ENCODE assay signal across 8 cellular contexts in the genomic region with DNA sequence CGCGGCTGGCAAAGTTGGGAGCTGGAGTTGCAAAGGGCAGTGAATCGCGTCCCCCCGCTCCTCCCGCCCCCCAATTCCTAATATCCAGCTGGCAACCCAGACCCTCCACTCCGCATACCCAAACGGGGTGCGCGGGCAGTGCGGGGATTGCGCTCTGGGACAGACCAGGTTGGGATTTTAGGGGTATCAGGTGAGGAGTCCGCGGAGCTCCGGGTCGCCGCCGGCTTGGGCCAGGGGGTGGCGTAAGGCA. TPM values are rescaled to one million over a fixed set of nuclear protein-coding genes. Genes with fewer than 3 reads are reported as not detected.
DNase-seq lines count a peak whose midpoint lies in the region; ATAC-seq and TF ChIP-seq lines count a peak whose summit lies in the region.

No MANE protein-coding gene starts in this region.

- peak overlapping the region; percentile 99 for H3K27ac Mint-ChIP-seq in T-helper 17 cell

- H3K4me1 Mint-ChIP-seq in T-helper 17 cell, result peaks cover 55% of the 10 kb centered on the region

- peak overlapping the region; percentile 97 for H3K4me2 ChIP-seq in skeletal muscle satellite cell (ENCODE audit: low read length)

- peak overlapping the region in 8 of 10 donors; percentile 13 to 97 (median 62) for H3K27ac ChIP-seq in heart right ventricle

- intact Hi-C loops in heart right ventricle (cut with DNase I), result loop anchor here in 5 of 10 donors (10.0 kb wide), 3 partner anchors 141 to 171 kb away; no protein-coding TSS in a partner anchor

- H3K27me3 Mint-ChIP-seq in T-helper 17 cell, result no peaks in the 10 kb centered on the region

- peak overlapping the region; percentile 98 for H3K4me3 Mint-ChIP-seq in T-helper 17 cell

- no peak for DNase-seq in T-helper 17 cell
- peak in 1 of 2 donors; percentile 23 for DNase-seq in heart right ventricle
- no peak for DNase-seq in COLO668 (lab: John Stamatoyannopoulos, UW; ENCODE audit: unreplicated experiment)
- no peak for DNase-seq in stimulated activated CD4-positive, alpha-beta T cell treated with anti-CD3 and anti-CD28 coated beads, Interleukin-1b, Interleukin-23, amount 100 ng/mL, for 48 hours
- no peak for DNase-seq in pons (ENCODE audit: low spot score)

- H3K36me3 ChIP-seq in heart right ventricle (no peaks in the 10 kb centered on the region), skeletal muscle satellite cell (ENCODE audit: insufficient read depth, low read length) (no peaks in the 10 kb centered on the region)

- H3K4me1 ChIP-seq in heart right ventricle (peaks cover 0 to 70% (median 19%) of the 10 kb centered on the region in 9 donors), skeletal muscle satellite cell (ENCODE audit: control insufficient read depth, insufficient read depth, low read length) (peaks cover 5% of the 10 kb centered on the region)

- H3K36me3 Mint-ChIP-seq in T-helper 17 cell (ENCODE audit: low read depth), result peaks cover 2% of the 10 kb centered on the region

- H3K9ac ChIP-seq in skeletal muscle satellite cell (ENCODE audit: low read depth, low read length), result no peak overlapping the region

- TF ChIP-seq CTCF in heart right ventricle (IDR thresholded peaks at IDR 0.05), result peak in 2 of 9 donors; percentile 16 to 22

- ATAC-seq in GM18502 (IDR thresholded peaks at IDR 0.05; ENCODE audit: poor library complexity, unreplicated experiment), result peak; percentile 24
- ATAC-seq in T-helper 17 cell, result no peak
- peak in 2 of 8 donors; percentile 5 to 7 for ATAC-seq in heart right ventricle
- no peak for ATAC-seq in HG02884 (IDR thresholded peaks at IDR 0.05; ENCODE audit: unreplicated experiment)

- no peaks in the 10 kb centered on the region for H3K9me3 ChIP-seq in T-helper 17 cell (ENCODE audit: control insufficient read depth, low read length, poor library complexity, severe bottlenecking)
- H3K9me3 ChIP-seq in heart right ventricle, result no peaks in the 10 kb centered on the region
- H3K9me3 ChIP-seq in skeletal muscle satellite cell (replicated peaks; ENCODE audit: low read length), result no peaks in the 10 kb centered on the region

- WGBS in heart right ventricle, 2 donors, result 0 to 1% methylated on average over 19 of the region's 19 CpGs

- H3K4me3 ChIP-seq in heart right ventricle (peak overlapping the region in 9 of 10 donors; percentile 51 to 79 (median 64)), skeletal muscle satellite cell (ENCODE audit: low read length) (peak overlapping the region; percentile 78)

- H3K27me3 ChIP-seq in heart right ventricle, result peaks cover 0 to 51% (median 24%) of the 10 kb centered on the region in 7 donors
- peaks cover 74% of the 10 kb centered on the region for H3K27me3 ChIP-seq in skeletal muscle satellite cell (ENCODE audit: control insufficient read depth, insufficient read depth, low read length)

RNA-seq across cellular contexts. Expression of gene IQGAP2, which starts 0.6 kb away (rescaled TPM):
- total RNA-seq in T-helper 17 cell, result 100 to 1,000 TPM; 117 to 134 TPM
- 10 to 100 TPM in 1 of 10 donors, 1 to 10 TPM in 9; 2.6 to 22.3 (median 5.3) TPM for total RNA-seq in heart right ventricle
- polyA plus RNA-seq in heart right ventricle, result 1 to 10 TPM; 2.5 to 3.1 TPM
- total RNA-seq in skeletal muscle satellite cell (2012; rRNA removed), result 0.87 and 3.3 TPM in 2 replicates

Comparison
In these comparisons a context has a peak if more than half of its experiments do, and no peak if none do; other contexts are left out.
1. RNA of gene IQGAP2, which starts 0.6 kb away (total RNA-seq): 117 to 134 TPM in T-helper 17 cell; 2.6 to 22.3 TPM in heart right ventricle; every median in the first group is over 4 times any median in the second.